In genomic region chr19:12783849-12784393, GRCh38 we compare ENCODE assay signal across 8 cellular contexts. TPM values are rescaled to one million over a fixed set of nuclear protein-coding genes. Genes with fewer than 3 reads are reported as not detected.
A peak's percentile ranks its signal among the peaks of the same experiment; 100 is the strongest.
DNase-seq lines count a peak whose midpoint lies in the region; ATAC-seq, FAIRE-seq and TF ChIP-seq lines count a peak whose summit lies in the region.

No MANE protein-coding gene starts in this region.

- H3K36me3 Mint-ChIP-seq in activated CD4-positive, alpha-beta memory T cell treated with anti-CD3 and anti-CD28 coated beads, Interleukin-2, amount 10 ng/mL, durations not matched to agents 7 days and 5 days (ENCODE audit: low read depth), result peaks cover under 1% of the 10 kb centered on the region

- no peaks in the 10 kb centered on the region for H3K9me3 Mint-ChIP-seq in activated CD4-positive, alpha-beta memory T cell treated with anti-CD3 and anti-CD28 coated beads, Interleukin-2, amount 10 ng/mL, durations not matched to agents 7 days and 5 days

- H3K4me1 ChIP-seq in left ventricle myocardium inferior, result peaks cover 84% of the 10 kb centered on the region
- H3K4me1 ChIP-seq in gastrocnemius medialis, result peaks cover 43 to 61% of the 10 kb centered on the region in 2 donors

- no peaks in the 10 kb centered on the region for H3K9me3 ChIP-seq in left ventricle myocardium inferior (replicated peaks)
- H3K9me3 ChIP-seq in gastrocnemius medialis, result no peaks in the 10 kb centered on the region

- peak; percentile 29 for TF ChIP-seq POLR2A in GM18526 (IDR thresholded peaks at IDR 0.05; ENCODE audit: extremely low read depth, insufficient read length)
- TF ChIP-seq POLR2A in gastrocnemius medialis (IDR thresholded peaks at IDR 0.05), result no peak

- H3K36me3 ChIP-seq in left ventricle myocardium inferior (no peaks in the 10 kb centered on the region), gastrocnemius medialis (no peaks in the 10 kb centered on the region)

- TF ChIP-seq CTCF in left ventricle myocardium inferior (IDR thresholded peaks at IDR 0.05; ENCODE audit: borderline replicate concordance) (no peak), gastrocnemius medialis (IDR thresholded peaks at IDR 0.05 in 4 of 5, conservative IDR thresholded peaks at IDR 0.05 in 1 of 5) (no peak)

- intact Hi-C loops in left ventricle myocardium inferior (cut with micrococcal nuclease), result no loop called here
- intact Hi-C loops in gastrocnemius medialis (cut with DNase I; ENCODE audit: low total_unique reads), result no loop called here

- CTCF ChIA-PET in activated CD4-positive, alpha-beta memory T cell treated with anti-CD3 and anti-CD28 coated beads, Interleukin-2, amount 10 ng/mL, durations not matched to agents 7 days and 5 days (lab: Charles Lee), result interaction anchor here (3.2 kb wide), 1 partner anchor 9 kb away, joined by 58 read pairs; the partner anchor contains the start of gene JUNB

- FAIRE-seq in HTR-8/SVneo (lab: Jason Lieb, UNC), result no peak

- peak overlapping the region; percentile 96 for H3K27ac ChIP-seq in left ventricle myocardium inferior (replicated peaks)
- peak overlapping the region; percentile 99 to 100 (median 100) for H3K27ac ChIP-seq in gastrocnemius medialis

- peaks cover 47% of the 10 kb centered on the region for H3K4me1 Mint-ChIP-seq in activated CD4-positive, alpha-beta memory T cell treated with anti-CD3 and anti-CD28 coated beads, Interleukin-2, amount 10 ng/mL, durations not matched to agents 7 days and 5 days

- no peak overlapping the region for H3K27ac Mint-ChIP-seq in activated CD4-positive, alpha-beta memory T cell treated with anti-CD3 and anti-CD28 coated beads, Interleukin-2, amount 10 ng/mL, durations not matched to agents 7 days and 5 days

- H3K4me3 ChIP-seq in left ventricle myocardium inferior, result peak overlapping the region; percentile 69
- no peak overlapping the region for H3K4me3 ChIP-seq in gastrocnemius medialis

- no peak for ATAC-seq in gastrocnemius medialis

- no peaks in the 10 kb centered on the region for H3K27me3 Mint-ChIP-seq in activated CD4-positive, alpha-beta memory T cell treated with anti-CD3 and anti-CD28 coated beads, Interleukin-2, amount 10 ng/mL, durations not matched to agents 7 days and 5 days

- in situ Hi-C loops in gastrocnemius medialis (cut with MboI; ENCODE audit: low sequenced_read_pairs in 4 of 4), result no loop called here

- POLR2A ChIA-PET in activated CD4-positive, alpha-beta memory T cell treated with anti-CD3 and anti-CD28 coated beads, Interleukin-2, amount 10 ng/mL, durations not matched to agents 7 days and 5 days (lab: Charles Lee), result interaction anchor here (1.7 to 16.7 kb wide), 3 partner anchors 13 to 369 kb away, joined by 4 to 574 read pairs (median 11); partner anchors contain the start of genes JUNB, PRDX2, THSD8 and TRIR

- DNase-seq in activated CD4-positive, alpha-beta memory T cell treated with anti-CD3 and anti-CD28 coated beads, Interleukin-2, amount 10 ng/mL, durations not matched to agents 7 days and 5 days, result no peak
- DNase-seq in left ventricle myocardium inferior (peak; percentile 70), gastrocnemius medialis (peak in 1 of 2 donors; percentile 40), HTR-8/SVneo (ENCODE audit: insufficient read length, low spot score) (no peak), NCI-H82 treated with DMSO at 0.1 percent for 48 hours (lab: John Stamatoyannopoulos, UW; ENCODE audit: unreplicated experiment) (no peak), GM03348 (ENCODE audit: low spot score) (no peak), NCI-H2029 treated with DMSO at 0.1 percent for 48 hours (lab: John Stamatoyannopoulos, UW) (no peak)

- H3K27me3 ChIP-seq in left ventricle myocardium inferior (ENCODE audit: low read depth), result no peaks in the 10 kb centered on the region
- H3K27me3 ChIP-seq in gastrocnemius medialis, result no peaks in the 10 kb centered on the region

- peak overlapping the region; percentile 87 for H3K4me3 Mint-ChIP-seq in activated CD4-positive, alpha-beta memory T cell treated with anti-CD3 and anti-CD28 coated beads, Interleukin-2, amount 10 ng/mL, durations not matched to agents 7 days and 5 days

RNA-seq across cellular contexts. Expression of gene JUNB, which starts 7.4 kb away (rescaled TPM):
- total RNA-seq in activated CD4-positive, alpha-beta memory T cell treated with anti-CD3 and anti-CD28 coated beads, Interleukin-2, amount 10 ng/mL, durations not matched to agents 7 days and 5 days, result 100 to 1,000 TPM; 197 TPM
- 26.7 TPM for total RNA-seq in left ventricle myocardium inferior
- total RNA-seq in gastrocnemius medialis, result 100 to 1,000 TPM in 2 of 4 donors, 10 to 100 TPM in 2; 59.0 to 200 (median 128) TPM

RNA-seq across cellular contexts. Expression of gene HOOK2, which starts 8.6 kb away (rescaled TPM):
- total RNA-seq in activated CD4-positive, alpha-beta memory T cell treated with anti-CD3 and anti-CD28 coated beads, Interleukin-2, amount 10 ng/mL, durations not matched to agents 7 days and 5 days, result 10 to 100 TPM; 17.0 to 17.8 TPM
- total RNA-seq in left ventricle myocardium inferior, result 66.3 TPM
- total RNA-seq in gastrocnemius medialis, result 10 to 100 TPM; 12.3 to 23.4 (median 17.6) TPM

RNA-seq across cellular contexts. Expression of gene PRDX2, which starts 17.7 kb away (rescaled TPM):
- total RNA-seq in activated CD4-positive, alpha-beta memory T cell treated with anti-CD3 and anti-CD28 coated beads, Interleukin-2, amount 10 ng/mL, durations not matched to agents 7 days and 5 days, result 100 to 1,000 TPM; 234 to 240 TPM
- total RNA-seq in left ventricle myocardium inferior (700 TPM), gastrocnemius medialis (100 to 1,000 TPM; 357 to 551 (median 406) TPM)

RNA-seq across cellular contexts. Expression of gene THSD8, which starts 17.9 kb away (rescaled TPM):
- 10 to 100 TPM; 19.2 to 25.5 TPM for total RNA-seq in activated CD4-positive, alpha-beta memory T cell treated with anti-CD3 and anti-CD28 coated beads, Interleukin-2, amount 10 ng/mL, durations not matched to agents 7 days and 5 days
- 2.7 TPM for total RNA-seq in left ventricle myocardium inferior
- not detected for total RNA-seq in gastrocnemius medialis

RNA-seq across cellular contexts. Expression of gene RNASEH2A, which starts 22.5 kb away (rescaled TPM):
- total RNA-seq in activated CD4-positive, alpha-beta memory T cell treated with anti-CD3 and anti-CD28 coated beads, Interleukin-2, amount 10 ng/mL, durations not matched to agents 7 days and 5 days, result 10 to 100 TPM; 34.8 to 38.4 TPM
- total RNA-seq in left ventricle myocardium inferior, result 2.5 TPM
- 1 to 10 TPM; 1.0 to 3.9 (median 2.4) TPM for total RNA-seq in gastrocnemius medialis
